ENCODE assay signal across 8 cellular contexts in the genomic region with DNA sequence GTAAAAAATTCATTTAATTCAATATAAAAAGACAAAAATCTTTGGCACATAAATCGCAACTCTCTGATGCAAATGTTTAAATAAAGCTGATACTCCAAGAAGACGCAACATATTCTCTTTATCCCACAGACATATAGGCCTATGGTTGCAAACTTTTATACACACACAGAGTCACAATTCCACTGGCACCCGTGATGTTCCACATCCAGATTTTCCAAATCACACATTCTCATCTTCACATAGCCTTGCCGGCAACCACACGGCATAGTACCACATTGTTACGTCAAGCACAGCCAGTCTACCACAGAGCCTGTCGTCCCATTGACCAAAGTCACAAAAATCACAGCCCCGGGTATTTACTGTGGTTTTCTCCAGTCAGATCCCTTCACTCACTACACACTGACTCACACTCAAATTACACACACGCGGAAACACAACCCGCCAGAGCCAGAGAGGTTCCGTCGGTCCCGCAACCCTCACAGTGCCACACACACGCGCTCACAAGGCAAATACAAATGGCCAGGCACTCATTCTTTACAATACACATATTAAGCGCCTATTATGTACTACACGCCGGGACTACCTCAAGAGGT. TPM values are rescaled to one million over a fixed set of nuclear protein-coding genes. Genes with fewer than 3 reads are reported as not detected.
DNase-seq lines count a peak whose midpoint lies in the region; ATAC-seq and TF ChIP-seq lines count a peak whose summit lies in the region.

No MANE protein-coding gene starts in this region.

- H3K27me3 ChIP-seq in HUES6 (ENCODE audit: control insufficient read depth, insufficient read depth, low read length) = no peaks in the 10 kb centered on the region
- H3K27me3 ChIP-seq in suprapubic skin = no peaks in the 10 kb centered on the region

- DNase-seq in D341Med (ENCODE audit: low spot score) = peak; percentile 66
- peak in 3 of 5 experiments; percentile 4 to 80 (median 24) for DNase-seq in T-helper 2 cell
- peak in 2 of 3 experiments; percentile 33 to 44 for DNase-seq in effector memory CD8-positive, alpha-beta T cell
- DNase-seq in suprapubic skin (ENCODE audit: low spot score in 2 of 2) = no peak
- DNase-seq in 8988T = no peak

- no peak for TF ChIP-seq EP300 in suprapubic skin (IDR thresholded peaks at IDR 0.05)

- TF ChIP-seq POLR2A in suprapubic skin (IDR thresholded peaks at IDR 0.05) = no peak

- peak overlapping the region; percentile 96 to 98 for H3K27ac Mint-ChIP-seq in effector memory CD8-positive, alpha-beta T cell

- peak; percentile 11 for ATAC-seq in GM19397 (IDR thresholded peaks at IDR 0.05; ENCODE audit: unreplicated experiment)
- peak; percentile 63 for ATAC-seq in effector memory CD8-positive, alpha-beta T cell (replicated peaks)

- peaks cover 26% of the 10 kb centered on the region for H3K9me3 ChIP-seq in HUES6 (ENCODE audit: control insufficient read depth, insufficient read depth, low read depth, low read length)
- H3K9me3 ChIP-seq in mesodermal cell (ENCODE audit: control insufficient read depth, low read length) = peaks cover 18% of the 10 kb centered on the region
- no peaks in the 10 kb centered on the region for H3K9me3 ChIP-seq in suprapubic skin

- peaks cover 15% of the 10 kb centered on the region for H3K36me3 Mint-ChIP-seq in effector memory CD8-positive, alpha-beta T cell (ENCODE audit: insufficient read depth)

- H3K36me3 ChIP-seq in HUES6 (ENCODE audit: control insufficient read depth, insufficient read depth, low read length) (no peaks in the 10 kb centered on the region), mesodermal cell (ENCODE audit: control insufficient read depth, insufficient read depth, low read length) (no peaks in the 10 kb centered on the region), suprapubic skin (no peaks in the 10 kb centered on the region)

- no peak for TF ChIP-seq CTCF in suprapubic skin (IDR thresholded peaks at IDR 0.05)

- no peaks in the 10 kb centered on the region for H3K27me3 Mint-ChIP-seq in effector memory CD8-positive, alpha-beta T cell

- H3K4me1 ChIP-seq in HUES6 (ENCODE audit: control insufficient read depth, insufficient read depth, low read length) (no peaks in the 10 kb centered on the region), mesodermal cell (ENCODE audit: control insufficient read depth, insufficient read depth, low read length, poor library complexity, severe bottlenecking) (no peaks in the 10 kb centered on the region), suprapubic skin (peaks cover 18% of the 10 kb centered on the region)

- H3K27ac ChIP-seq in HUES6 (ENCODE audit: low read depth, low read length) (0 out of 2 replicates have a peak overlapping the region, but pooled peaks have one; percentile 22), mesodermal cell (ENCODE audit: low read depth, low read length, severe bottlenecking) (peak overlapping the region; percentile 54), suprapubic skin (peak overlapping the region; percentile 72)

- H3K4me3 ChIP-seq in HUES6 (ENCODE audit: low read depth, low read length) (peak overlapping the region; percentile 90), mesodermal cell (ENCODE audit: extremely low read depth, insufficient read depth, low read length, poor library complexity, severe bottlenecking) (peak overlapping the region; percentile 56), suprapubic skin (peak overlapping the region; percentile 61)

- peak overlapping the region; percentile 82 to 93 for H3K4me3 Mint-ChIP-seq in effector memory CD8-positive, alpha-beta T cell

- peaks cover 0 to 1% of the 10 kb centered on the region in 2 donors for H3K9me3 Mint-ChIP-seq in effector memory CD8-positive, alpha-beta T cell

- H3K4me1 Mint-ChIP-seq in effector memory CD8-positive, alpha-beta T cell (ENCODE audit: low read depth in 2 of 2) = peaks cover 22 to 27% of the 10 kb centered on the region in 2 donors

- peak overlapping the region; percentile 83 for H3K9ac ChIP-seq in HUES6 (ENCODE audit: low read length)

- 11 to 13% methylated on average over 17 to 19 of the region's 19 CpGs for WGBS in mesodermal cell (ENCODE audit: insufficient coverage in 2 of 2), 2 experiments
- WGBS in suprapubic skin = 10% methylated on average over 16 of the region's 19 CpGs

RNA-seq across cellular contexts. Expression of a gene that starts 0.5 kb away (rescaled TPM):
- 2.2 TPM for polyA plus RNA-seq in mesodermal cell (2013, experiment 1 of 2)
- 2.1 TPM for polyA plus RNA-seq in mesodermal cell (2013, experiment 2 of 2)
- total RNA-seq in suprapubic skin = 1 to 10 TPM in 2 of 4 donors, under 1 TPM in 2; 0.72 to 6.2 (median 1.5) TPM

RNA-seq across cellular contexts. Expression of a gene that starts 25.3 kb away (rescaled TPM):
- 93.6 TPM for polyA plus RNA-seq in mesodermal cell (2013, experiment 1 of 2)
- 80.7 TPM for polyA plus RNA-seq in mesodermal cell (2013, experiment 2 of 2)
- total RNA-seq in suprapubic skin = 100 to 1,000 TPM in 2 of 4 donors, 10 to 100 TPM in 2; 53.8 to 109 (median 95.9) TPM

RNA-seq across cellular contexts. Expression of a gene that starts 59.7 kb away (rescaled TPM):
- 7.7 TPM for polyA plus RNA-seq in mesodermal cell (2013, experiment 1 of 2)
- 5.4 TPM for polyA plus RNA-seq in mesodermal cell (2013, experiment 2 of 2)
- 1 to 10 TPM; 5.4 to 9.8 (median 8.5) TPM for total RNA-seq in suprapubic skin

Comparison
In these comparisons a context has a peak if more than half of its experiments do, and no peak if none do; other contexts are left out.
1. DNase-seq: peak in D341Med (single experiment), T-helper 2 cell (3 of 5) and effector memory CD8-positive, alpha-beta T cell (2 of 3); none in suprapubic skin (0 of 2) and 8988T (single experiment).
2. H3K27ac ChIP-seq: peak in every context shown above with its lines; median percentile 72 in suprapubic skin; 54 in mesodermal cell; 22 in HUES6.
3. Peak in every context shown above with its lines, with median percentiles within 50 percentile points of each other: H3K4me3 ChIP-seq.